Comparison of ENCODE assay signal across 24 cellular contexts in genomic region chr18:30705943-30706342, GRCh38.
"Had no signal": no experiment of that assay in that cellular context is flagged by ENCODE, and none has a peak within 500 bp of the region (broad histone marks: within the 10 kb centered on the region; RNA-seq: fewer than 3 reads in every experiment).

No MANE protein-coding gene starts in this region.

- ATAC-seq: activated CD4-positive, alpha-beta T cell treated with anti-CD3 and anti-CD28 coated beads for 36 hours; activated naive CD4-positive, alpha-beta T cell treated with anti-CD3 and anti-CD28 coated beads, Interleukin-2, amount 50 U/mL, for 72 hours; activated T-cell treated with anti-CD3 and anti-CD28 coated beads, Interleukin-2, amount 50 U/mL, for 72 hours; body of pancreas; left lung; lower lobe of right lung; mucosa of descending colon; natural killer cell treated with Interleukin-12 subunit alpha and Interleukin-12 subunit beta and Interleukin-15 and Interleukin-18, amount 100 ng/mL, for 72 hours had no signal

- H3K4me3 ChIP-seq: body of pancreas, esophagus squamous epithelium, left lung, lower lobe of right lung, mucosa of descending colon, right atrium auricular region, spleen, tibial nerve had no signal

- H3K27me3 ChIP-seq: body of pancreas, esophagus squamous epithelium, left lung, right atrium auricular region, spleen, tibial nerve had no signal

- H3K36me3 ChIP-seq: esophagus squamous epithelium, left lung, lower lobe of right lung, right atrium auricular region, spleen, tibial nerve had no signal

- DNase-seq: activated B cell treated with CpG ODN at 0.5 μM for 24 hours; activated CD4-positive, alpha-beta T cell treated with anti-CD3 and anti-CD28 coated beads for 36 hours; activated naive CD4-positive, alpha-beta T cell; activated T-cell treated with anti-CD3 and anti-CD28 coated beads for 4 hours; activated T-cell treated with anti-CD3 and anti-CD28 coated beads, Interleukin-2, amount 50 U/mL, for 72 hours; aorta; body of pancreas; dermis blood vessel endothelial cell; effector CD4-positive, alpha-beta T cell; esophagus squamous epithelium; foreskin melanocyte; left lung; lower lobe of right lung; mesendoderm; mucosa of descending colon; spleen; stimulated activated naive CD4-positive, alpha-beta T cell treated with Interleukin-2 at 50 U/mL for 16 hours; T-helper 1 cell had no signal

- H3K27ac ChIP-seq: body of pancreas, esophagus squamous epithelium, left lung, lower lobe of right lung, right atrium auricular region, spleen, tibial nerve had no signal

- H3K9me3 ChIP-seq: body of pancreas, esophagus squamous epithelium, left lung, lower lobe of right lung, mucosa of descending colon, right atrium auricular region, spleen, tibial nerve had no signal

- H3K4me1 ChIP-seq: body of pancreas, esophagus squamous epithelium, left lung, lower lobe of right lung, right atrium auricular region, spleen, tibial nerve had no signal

- FAIRE-seq: colon, islet of Langerhans had no signal
